ENCODE assay signal across 20 cellular contexts in the genomic region with DNA sequence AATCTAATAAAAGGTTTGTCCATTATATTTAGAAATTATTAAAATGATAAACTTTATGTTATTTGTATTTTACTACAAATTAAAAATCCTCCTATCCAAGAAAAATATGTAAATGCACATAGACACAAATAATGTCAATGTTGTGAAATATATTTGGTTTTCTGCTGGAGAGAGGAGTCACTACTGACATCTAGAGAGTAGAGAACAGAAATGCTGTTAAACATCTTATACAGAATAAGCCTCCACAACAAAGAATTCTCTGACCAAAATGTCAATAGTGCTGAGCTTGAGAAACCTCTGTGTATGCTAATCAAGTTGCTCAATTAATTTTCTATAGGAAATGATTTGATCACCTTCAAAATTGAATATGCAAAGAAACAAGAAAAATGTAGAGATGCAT. TPM values are rescaled to one million over a fixed set of nuclear protein-coding genes. Genes with fewer than 3 reads are reported as not detected.
DNase-seq lines count a peak whose midpoint lies in the region; ATAC-seq, FAIRE-seq and TF ChIP-seq lines count a peak whose summit lies in the region.
"Had no signal": no experiment of that assay in that cellular context is flagged by ENCODE, and none has a peak within 500 bp of the region (broad histone marks: within the 10 kb centered on the region; RNA-seq: fewer than 3 reads in every experiment).

No MANE protein-coding gene starts in this region.

- no peak overlapping the region for H3K9ac ChIP-seq in endothelial cell of umbilical vein (replicated peaks; ENCODE audit: extremely low read depth, insufficient read depth, low read length)

- dilution Hi-C loops in endothelial cell of umbilical vein (cut with MboI; ENCODE audit: extremely low pct_ligation_motif_present, low sequenced_read_pairs) = no loop called here

- no peaks in the 10 kb centered on the region for H3K27me3 ChIP-seq in endothelial cell of umbilical vein (ENCODE audit: control insufficient read depth in 2 of 2, insufficient read depth in 2 of 2, low read length in 2 of 2)
- H3K27me3 ChIP-seq: adrenal gland, vagina had no signal

- no peaks in the 10 kb centered on the region for H4K20me1 ChIP-seq in endothelial cell of umbilical vein (replicated peaks; ENCODE audit: control insufficient read depth, extremely low read depth, insufficient read depth, low read length)

- peaks cover 22% of the 10 kb centered on the region for H3K4me1 ChIP-seq in endothelial cell of umbilical vein (ENCODE audit: control insufficient read depth, extremely low read depth, insufficient read depth, low read length)
- H3K4me1 ChIP-seq: adrenal gland, vagina had no signal

- no peak overlapping the region for H3K4me2 ChIP-seq in endothelial cell of umbilical vein (ENCODE audit: insufficient read depth, low read length)

- DNase-seq in GM03348 (ENCODE audit: low spot score) = peak; percentile 34
- no peak for DNase-seq in RWPE1 (ENCODE audit: low spot score)
- DNase-seq in endothelial cell of umbilical vein (ENCODE audit: low read depth, low spot score) = peak; percentile 55
- peak; percentile 2 for DNase-seq in renal cortical epithelial cell (ENCODE audit: low read depth)
- DNase-seq in LoVo (ENCODE audit: low spot score) = no peak
- DNase-seq in cerebellar nuclear complex (lab: John Stamatoyannopoulos, UW) = no peak
- DNase-seq in left colon = no peak
- DNase-seq: activated CD4-positive, alpha-beta T cell treated with anti-CD3 and anti-CD28 coated beads, Interleukin-2, amount 10 ng/mL, durations not matched to agents 7 days and 5 days; adrenal gland; Caco-2; effector memory CD8-positive, alpha-beta T cell; KBM-7; NCI-H146; NCI-H446; RPMI8226; stimulated activated CD4-positive, alpha-beta T cell treated with anti-CD3 and anti-CD28 coated beads, Interleukin-4, amount 100 ng/mL, for 24 hours had no signal

- H2AFZ ChIP-seq in endothelial cell of umbilical vein (ENCODE audit: low read depth, low read length) = no peak overlapping the region

- H3K36me3 ChIP-seq in endothelial cell of umbilical vein (ENCODE audit: control insufficient read depth in 2 of 2, extremely low read depth in 1 of 2, insufficient read depth in 2 of 2, low read length in 2 of 2) = no peaks in the 10 kb centered on the region
- H3K36me3 ChIP-seq: adrenal gland, vagina had no signal

- TF ChIP-seq CTCF in RWPE1 (conservative IDR thresholded peaks at IDR 0.05; ENCODE audit: low read depth) (peak; percentile 34), endothelial cell of umbilical vein (IDR thresholded peaks at IDR 0.05; ENCODE audit: extremely low read depth in 1 of 2, insufficient read depth in 1 of 2, low read depth in 1 of 2, low read length in 2 of 2) (no peak)

- no peak for TF ChIP-seq POLR2A in endothelial cell of umbilical vein (IDR thresholded peaks at IDR 0.05; ENCODE audit: low read depth, low read length)

- H3K9me1 ChIP-seq in endothelial cell of umbilical vein (replicated peaks; ENCODE audit: control insufficient read depth, extremely low read depth, insufficient read depth, low read length) = no peaks in the 10 kb centered on the region

- FAIRE-seq in endothelial cell of umbilical vein (lab: Jason Lieb, UNC) = no peak

- H3K79me2 ChIP-seq in endothelial cell of umbilical vein (ENCODE audit: control insufficient read depth, insufficient read depth, low read length) = peaks cover 6% of the 10 kb centered on the region

- no peaks in the 10 kb centered on the region for H3K9me3 ChIP-seq in endothelial cell of umbilical vein (replicated peaks; ENCODE audit: control insufficient read depth, insufficient read depth, low read length)
- H3K9me3 ChIP-seq: adrenal gland, Caco-2, vagina had no signal

- intact Hi-C loops in endothelial cell of umbilical vein (cut with micrococcal nuclease) = loop anchor here (10.0 kb wide), 1 partner anchor 1176 kb away; no protein-coding TSS in a partner anchor
- intact Hi-C loops in left colon (cut with DNase I, micrococcal nuclease) = loop anchor here in 1 of 2 donors (10.0 kb wide), 1 partner anchor 1516 kb away; no protein-coding TSS in a partner anchor

- BruUV-seq in endothelial cell of umbilical vein (replicated peaks; lab: Mats Ljungman, UMichigan) = no TSS peak

- no peak for ATAC-seq in left colon
- ATAC-seq: effector memory CD8-positive, alpha-beta T cell; natural killer cell treated with Interleukin-12 subunit alpha and Interleukin-12 subunit beta and Interleukin-15 and Interleukin-18, amount 100 ng/mL, for 72 hours; sciatic nerve had no signal

- POLR2A ChIA-PET in RWPE1 (lab: Yijun Ruan, JAX; ENCODE audit: low non-redundant PET) (no interaction called here), endothelial cell of umbilical vein (lab: Charles Lee) (interaction anchor here (0.7 kb wide), 1 partner anchor 12 kb away, joined by 3 read pairs; no protein-coding TSS in a partner anchor)

- CTCF ChIA-PET in RWPE1 (lab: Yijun Ruan, JAX) = no interaction called here
- CTCF ChIA-PET in endothelial cell of umbilical vein (lab: Charles Lee) = interaction anchor here (0.6 to 1.7 kb wide), 2 partner anchors 753 to 768 kb away, joined by 4 to 9 read pairs; no protein-coding TSS in a partner anchor

- no peak overlapping the region for H3K4me3 ChIP-seq in endothelial cell of umbilical vein (replicated peaks in 1 of 3; ENCODE audit: insufficient read depth in 1 of 3, low read depth in 1 of 3, low read length in 3 of 3)
- H3K4me3 ChIP-seq: adrenal gland, vagina had no signal

- H3K27ac ChIP-seq in RWPE1 (no peak overlapping the region), endothelial cell of umbilical vein (ENCODE audit: insufficient read depth, low read depth, low read length) (no peak overlapping the region)
- H3K27ac ChIP-seq: adrenal gland, vagina had no signal

TF ChIP-seq in endothelial cell of umbilical vein, 7 proteins besides CTCF, POLR2A, EP300 and RAD21:
- TF ChIP-seq MAX (IDR thresholded peaks at IDR 0.05; ENCODE audit: insufficient read depth, insufficient read length) (no peak), GATA2 (IDR thresholded peaks at IDR 0.05; ENCODE audit: insufficient read depth, insufficient read length, low read depth, low read length) (no peak)
TF ChIP-seq in endothelial cell of umbilical vein: peak in this region for 0.

RNA-seq across cellular contexts. Expression of gene HTR1B, which starts 12.4 kb away (rescaled TPM):
- total RNA-seq in endothelial cell of umbilical vein (54.7 and 57.5 TPM in 2 replicates), renal cortical epithelial cell (0.15 and 0.17 TPM in 2 replicates), left colon (under 1 TPM in 1 of 2 donors, not detected in 1; 0.28 TPM)
- polyA plus RNA-seq in endothelial cell of umbilical vein = 66.3 and 68.7 TPM in 2 replicates
- polyA plus RNA-seq in endothelial cell of umbilical vein (2011; cell fraction: cytosol; rRNA removed) = 50.3 and 57.1 TPM in 2 replicates
- 31.5 and 35.8 TPM in 2 replicates for polyA plus RNA-seq in endothelial cell of umbilical vein (2011; cell fraction: nucleus; rRNA removed)
- polyA plus RNA-seq in endothelial cell of umbilical vein (2012) = 57.8 and 67.8 TPM in 2 replicates
- 79.8 and 97.0 TPM in 2 replicates for polyA minus RNA-seq in endothelial cell of umbilical vein
- not detected for polyA minus RNA-seq in endothelial cell of umbilical vein (2011; cell fraction: cytosol; rRNA and poly(A)+ RNA removed)
- 31.1 and 34.1 TPM in 2 replicates for polyA minus RNA-seq in endothelial cell of umbilical vein (2011; cell fraction: nucleus; rRNA and poly(A)+ RNA removed)
- total RNA-seq: activated CD4-positive, alpha-beta T cell treated with anti-CD3 and anti-CD28 coated beads, Interleukin-2, amount 10 ng/mL, durations not matched to agents 7 days and 5 days; Caco-2; natural killer cell treated with Interleukin-12 subunit alpha and Interleukin-12 subunit beta and Interleukin-15 and Interleukin-18, amount 100 ng/mL, for 72 hours; vagina had no signal
- polyA plus RNA-seq: liver had no signal

Comparison
In these comparisons a context has a peak if more than half of its experiments do, and no peak if none do; other contexts are left out.
1. DNase-seq: peak in GM03348 (single experiment), endothelial cell of umbilical vein (single experiment) and renal cortical epithelial cell (single experiment); none in RWPE1 (single experiment), LoVo (single experiment), cerebellar nuclear complex (0 of 2) and left colon (0 of 2).
2. RNA of gene HTR1B, which starts 12.4 kb away (total RNA-seq): 54.7 to 57.5 TPM in endothelial cell of umbilical vein; 0.28 TPM in left colon and 0.15 to 0.17 TPM in renal cortical epithelial cell; every median in the first group is over 10 times any median in the second.